In genomic region chr6:90074161-90074560, GRCh38 we compare ENCODE assay signal across 14 cellular contexts.
DNase-seq lines count a peak whose midpoint lies in the region; ATAC-seq and TF ChIP-seq lines count a peak whose summit lies in the region.
"Had no signal": no experiment of that assay in that cellular context is flagged by ENCODE, and none has a peak within 500 bp of the region (broad histone marks: within the 10 kb centered on the region; RNA-seq: fewer than 3 reads in every experiment).

No MANE protein-coding gene starts in this region.

- DNase-seq in CD8-positive, alpha-beta T cell, result no peak
- peak; percentile 87 for DNase-seq in NCI-H526 treated with DMSO at 0.1 percent for 48 hours (lab: John Stamatoyannopoulos, UW)
- DNase-seq in naive thymus-derived CD4-positive, alpha-beta T cell, result no peak
- no peak for DNase-seq in activated CD4-positive, CD25-positive, alpha-beta regulatory T cell treated with anti-CD3 and anti-CD28 coated beads, Interleukin-2, amount 50 U/mL, for 72 hours
- DNase-seq: foreskin keratinocyte; GDM1; right cardiac atrium; stimulated activated CD4-positive, alpha-beta T cell treated with anti-CD3 and anti-CD28 coated beads, Interleukin-4, amount 100 ng/mL, for 4 hours had no signal

- no peak overlapping the region for H3K4me3 ChIP-seq in CD8-positive, alpha-beta T cell (ENCODE audit: low read depth, low read length)
- no peak overlapping the region for H3K4me3 ChIP-seq in naive thymus-derived CD4-positive, alpha-beta T cell (ENCODE audit: low read length)

- H3K36me3 Mint-ChIP-seq in CD8-positive, alpha-beta T cell, result peaks cover 51% of the 10 kb centered on the region
- peaks cover 3% of the 10 kb centered on the region for H3K36me3 Mint-ChIP-seq in brain
- H3K36me3 Mint-ChIP-seq in naive thymus-derived CD4-positive, alpha-beta T cell, result peaks cover 10 to 43% (median 29%) of the 10 kb centered on the region in 5 donors

- no peaks in the 10 kb centered on the region for H3K9me3 Mint-ChIP-seq in CD8-positive, alpha-beta T cell
- H3K9me3 Mint-ChIP-seq in brain, result no peaks in the 10 kb centered on the region
- H3K9me3 Mint-ChIP-seq in naive thymus-derived CD4-positive, alpha-beta T cell, result peaks cover 0 to 1% (median 0%) of the 10 kb centered on the region in 11 donors

- H3K27me3 ChIP-seq in CD8-positive, alpha-beta T cell (ENCODE audit: insufficient read depth, low read length), result no peaks in the 10 kb centered on the region
- no peaks in the 10 kb centered on the region for H3K27me3 ChIP-seq in naive thymus-derived CD4-positive, alpha-beta T cell (ENCODE audit: control insufficient read depth in 2 of 2, insufficient read depth in 2 of 2, low read length in 2 of 2)
- H3K27me3 ChIP-seq: foreskin keratinocyte had no signal

- no peak overlapping the region for H3K4me3 Mint-ChIP-seq in CD8-positive, alpha-beta T cell
- H3K4me3 Mint-ChIP-seq in brain, result peak overlapping the region in 3 of 5 experiments; percentile 6 to 69 (median 29)
- peak overlapping the region in 6 of 10 donors; percentile 4 to 73 (median 20) for H3K4me3 Mint-ChIP-seq in naive thymus-derived CD4-positive, alpha-beta T cell

- CTCF ChIA-PET in CD8-positive, alpha-beta T cell (lab: Charles Lee), result interaction anchor here (1.5 kb wide), 1 partner anchor 24 kb away, joined by 3 read pairs; no protein-coding TSS in a partner anchor
- CTCF ChIA-PET in naive thymus-derived CD4-positive, alpha-beta T cell (lab: Charles Lee), result interaction anchor here (1.4 kb wide), 1 partner anchor 37 kb away, joined by 3 read pairs; no protein-coding TSS in a partner anchor

- peaks cover 85% of the 10 kb centered on the region for H3K4me1 ChIP-seq in CD8-positive, alpha-beta T cell (ENCODE audit: insufficient read depth, low read length)
- peaks cover under 1 to 56% of the 10 kb centered on the region in 2 donors for H3K4me1 ChIP-seq in naive thymus-derived CD4-positive, alpha-beta T cell (ENCODE audit: control insufficient read depth in 2 of 2, insufficient read depth in 2 of 2, low read length in 2 of 2)
- H3K4me1 ChIP-seq: foreskin keratinocyte had no signal

- ATAC-seq in CD8-positive, alpha-beta T cell, result no peak
- ATAC-seq in naive thymus-derived CD4-positive, alpha-beta T cell, result no peak
- ATAC-seq in HG02981 (IDR thresholded peaks at IDR 0.05; ENCODE audit: unreplicated experiment) (no peak), GM18873 (IDR thresholded peaks at IDR 0.05; ENCODE audit: low FRiP score, unreplicated experiment) (no peak), HG02870 (IDR thresholded peaks at IDR 0.05; ENCODE audit: unreplicated experiment) (no peak)
- ATAC-seq: foreskin keratinocyte, HCT116, right cardiac atrium had no signal

- no peaks in the 10 kb centered on the region for H3K9me3 ChIP-seq in CD8-positive, alpha-beta T cell (ENCODE audit: low read length)
- no peaks in the 10 kb centered on the region for H3K9me3 ChIP-seq in naive thymus-derived CD4-positive, alpha-beta T cell (ENCODE audit: control insufficient read depth in 2 of 3, low read length in 3 of 3)

- POLR2A ChIA-PET in CD8-positive, alpha-beta T cell (lab: Charles Lee), result no interaction called here
- POLR2A ChIA-PET in naive thymus-derived CD4-positive, alpha-beta T cell (lab: Charles Lee), result no interaction called here

- H3K27me3 Mint-ChIP-seq in CD8-positive, alpha-beta T cell (ENCODE audit: low read depth), result no peaks in the 10 kb centered on the region
- no peaks in the 10 kb centered on the region for H3K27me3 Mint-ChIP-seq in brain
- H3K27me3 Mint-ChIP-seq in naive thymus-derived CD4-positive, alpha-beta T cell, result peaks cover 0 to 6% (median 0%) of the 10 kb centered on the region in 5 donors

- no peak for TF ChIP-seq CTCF in CD8-positive, alpha-beta T cell (IDR thresholded peaks at IDR 0.05)
- TF ChIP-seq CTCF in brain (conservative IDR thresholded peaks at IDR 0.05), result no peak

- no peaks in the 10 kb centered on the region for H3K36me3 ChIP-seq in CD8-positive, alpha-beta T cell (ENCODE audit: insufficient read depth, low read length)
- H3K36me3 ChIP-seq in naive thymus-derived CD4-positive, alpha-beta T cell (ENCODE audit: control insufficient read depth in 2 of 3, insufficient read depth in 3 of 3, low read length in 3 of 3), result peaks cover 0 to 22% (median 5%) of the 10 kb centered on the region in 3 experiments

- peaks cover 91% of the 10 kb centered on the region for H3K4me1 Mint-ChIP-seq in CD8-positive, alpha-beta T cell (ENCODE audit: low read depth)
- H3K4me1 Mint-ChIP-seq in brain, result peaks cover 86% of the 10 kb centered on the region
- peaks cover 60 to 97% (median 91%) of the 10 kb centered on the region in 7 donors for H3K4me1 Mint-ChIP-seq in naive thymus-derived CD4-positive, alpha-beta T cell

- intact Hi-C loops in CD8-positive, alpha-beta T cell (cut with DNase I, micrococcal nuclease), result loop anchor here in 1 of 2 experiments (5.0 kb wide), 1 partner anchor 37 kb away; no protein-coding TSS in a partner anchor
- intact Hi-C loops in naive thymus-derived CD4-positive, alpha-beta T cell (cut with micrococcal nuclease), result loop anchor here in 1 of 2 donors (10.0 kb wide), 1 partner anchor 49 kb away; no protein-coding TSS in a partner anchor

- no peak overlapping the region for H3K27ac ChIP-seq in CD8-positive, alpha-beta T cell (ENCODE audit: low read depth, low read length)
- H3K27ac ChIP-seq in naive thymus-derived CD4-positive, alpha-beta T cell (ENCODE audit: low read depth, low read length), result no peak overlapping the region
- H3K27ac ChIP-seq: C4-2B, foreskin keratinocyte had no signal

- peak overlapping the region; percentile 42 for H3K27ac Mint-ChIP-seq in CD8-positive, alpha-beta T cell
- peak overlapping the region in 4 of 5 experiments; percentile 8 to 41 (median 18) for H3K27ac Mint-ChIP-seq in brain
- H3K27ac Mint-ChIP-seq in naive thymus-derived CD4-positive, alpha-beta T cell, result peak overlapping the region in 8 of 9 donors; percentile 21 to 92 (median 76)

Comparison
In these comparisons a context has a peak if more than half of its experiments do, and no peak if none do; other contexts are left out.
1. H3K27ac Mint-ChIP-seq: peak in every context shown above with its lines; median percentile 76 in naive thymus-derived CD4-positive, alpha-beta T cell; 42 in CD8-positive, alpha-beta T cell; 18 in brain.